ENCODE assay signal across 1 cellular context in genomic region chr1:235945775-235946565, GRCh38.
TF ChIP-seq lines count a peak whose summit lies in the region.

No MANE protein-coding gene starts in this region.

TF ChIP-seq in HepG2, 621 proteins besides CTCF, POLR2A, EP300 and RAD21 (continued from another document and continues in another):
- TF ChIP-seq IRF2 (CRISPR knock-in tag; IDR thresholded peaks at IDR 0.05) (no peak), SMYD3 (CRISPR knock-in tag; IDR thresholded peaks at IDR 0.05) (no peak), ZBTB37 (CRISPR knock-in tag; IDR thresholded peaks at IDR 0.05) (no peak), ZNF724P (CRISPR knock-in tag; IDR thresholded peaks at IDR 0.05; ENCODE audit: borderline replicate concordance) (no peak), NPAS2 (CRISPR knock-in tag; IDR thresholded peaks at IDR 0.05; ENCODE audit: borderline replicate concordance) (no peak), DNMT3B (CRISPR knock-in tag; conservative IDR thresholded peaks at IDR 0.05) (no peak), CC2D1A (CRISPR knock-in tag; IDR thresholded peaks at IDR 0.05) (no peak), ZNF451 (CRISPR knock-in tag; IDR thresholded peaks at IDR 0.05) (no peak), BRCA1 (CRISPR knock-in tag; IDR thresholded peaks at IDR 0.05) (no peak), MEF2D (CRISPR knock-in tag; IDR thresholded peaks at IDR 0.05) (no peak), ZSCAN9 (CRISPR knock-in tag; IDR thresholded peaks at IDR 0.05; ENCODE audit: borderline replicate concordance) (no peak), FOSL2 (CRISPR knock-in tag; IDR thresholded peaks at IDR 0.05) (peak; percentile 31; the same call in 1 of the 2 replicates), FOXO4 (CRISPR knock-in tag; conservative IDR thresholded peaks at IDR 0.05) (no peak), RBAK (CRISPR knock-in tag; IDR thresholded peaks at IDR 0.05) (no peak), GATAD2A (CRISPR knock-in tag; IDR thresholded peaks at IDR 0.05) (peak; percentile 62), NR2C2 (CRISPR knock-in tag; IDR thresholded peaks at IDR 0.05; ENCODE audit: borderline replicate concordance) (0 out of 2 replicates have a peak, but pooled peaks have one; percentile 14), IRF9 (CRISPR knock-in tag; IDR thresholded peaks at IDR 0.05; ENCODE audit: borderline replicate concordance) (no peak), TRIM22 (IDR thresholded peaks at IDR 0.05) (no peak), NR2F1 (CRISPR knock-in tag; IDR thresholded peaks at IDR 0.05) (0 out of 4 replicates have a peak, but pooled peaks of 1 of the 2 experiments have one; percentile 8), SATB2 (CRISPR knock-in tag; IDR thresholded peaks at IDR 0.05) (no peak), YY1 (IDR thresholded peaks at IDR 0.05; ENCODE audit: insufficient read depth, insufficient replicate concordance, low read depth, low read length) (peak; percentile 60), SKIL (CRISPR knock-in tag; IDR thresholded peaks at IDR 0.05; ENCODE audit: borderline replicate concordance) (no peak), ZNF891 (CRISPR knock-in tag; IDR thresholded peaks at IDR 0.05) (no peak), FOXC1 (CRISPR knock-in tag; IDR thresholded peaks at IDR 0.05; ENCODE audit: borderline replicate concordance) (no peak), ZFY (CRISPR knock-in tag; IDR thresholded peaks at IDR 0.05) (peak; percentile 49; the same call in 1 of the 2 replicates), KDM1A (CRISPR knock-in tag; IDR thresholded peaks at IDR 0.05) (no peak), SRF (IDR thresholded peaks at IDR 0.05; ENCODE audit: low read depth, low read length) (peak; percentile 63; the same call in 1 of the 2 replicates), NBN (conservative IDR thresholded peaks at IDR 0.05) (no peak), ZNF552 (CRISPR knock-in tag; IDR thresholded peaks at IDR 0.05; ENCODE audit: borderline replicate concordance) (no peak), KAT2B (IDR thresholded peaks at IDR 0.05; ENCODE audit: borderline replicate concordance, low read depth, low read length) (no peak), MED13 (CRISPR knock-in tag; IDR thresholded peaks at IDR 0.05) (no peak), EHMT2 (IDR thresholded peaks at IDR 0.05; ENCODE audit: borderline replicate concordance, low read depth, low read length) (no peak), MAF1 (CRISPR knock-in tag; IDR thresholded peaks at IDR 0.05; ENCODE audit: borderline replicate concordance) (no peak), KLF15 (CRISPR knock-in tag; IDR thresholded peaks at IDR 0.05; ENCODE audit: borderline replicate concordance) (no peak)
- TF ChIP-seq, protein P1, sequence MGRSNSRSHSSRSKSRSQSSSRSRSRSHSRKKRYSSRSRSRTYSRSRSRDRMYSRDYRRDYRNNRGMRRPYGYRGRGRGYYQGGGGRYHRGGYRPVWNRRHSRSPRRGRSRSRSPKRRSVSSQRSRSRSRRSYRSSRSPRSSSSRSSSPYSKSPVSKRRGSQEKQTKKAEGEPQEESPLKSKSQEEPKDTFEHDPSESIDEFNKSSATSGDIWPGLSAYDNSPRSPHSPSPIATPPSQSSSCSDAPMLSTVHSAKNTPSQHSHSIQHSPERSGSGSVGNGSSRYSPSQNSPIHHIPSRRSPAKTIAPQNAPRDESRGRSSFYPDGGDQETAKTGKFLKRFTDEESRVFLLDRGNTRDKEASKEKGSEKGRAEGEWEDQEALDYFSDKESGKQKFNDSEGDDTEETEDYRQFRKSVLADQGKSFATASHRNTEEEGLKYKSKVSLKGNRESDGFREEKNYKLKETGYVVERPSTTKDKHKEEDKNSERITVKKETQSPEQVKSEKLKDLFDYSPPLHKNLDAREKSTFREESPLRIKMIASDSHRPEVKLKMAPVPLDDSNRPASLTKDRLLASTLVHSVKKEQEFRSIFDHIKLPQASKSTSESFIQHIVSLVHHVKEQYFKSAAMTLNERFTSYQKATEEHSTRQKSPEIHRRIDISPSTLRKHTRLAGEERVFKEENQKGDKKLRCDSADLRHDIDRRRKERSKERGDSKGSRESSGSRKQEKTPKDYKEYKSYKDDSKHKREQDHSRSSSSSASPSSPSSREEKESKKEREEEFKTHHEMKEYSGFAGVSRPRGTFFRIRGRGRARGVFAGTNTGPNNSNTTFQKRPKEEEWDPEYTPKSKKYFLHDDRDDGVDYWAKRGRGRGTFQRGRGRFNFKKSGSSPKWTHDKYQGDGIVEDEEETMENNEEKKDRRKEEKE (IDR thresholded peaks at IDR 0.05) = no peak
- TF ChIP-seq, protein P2, sequence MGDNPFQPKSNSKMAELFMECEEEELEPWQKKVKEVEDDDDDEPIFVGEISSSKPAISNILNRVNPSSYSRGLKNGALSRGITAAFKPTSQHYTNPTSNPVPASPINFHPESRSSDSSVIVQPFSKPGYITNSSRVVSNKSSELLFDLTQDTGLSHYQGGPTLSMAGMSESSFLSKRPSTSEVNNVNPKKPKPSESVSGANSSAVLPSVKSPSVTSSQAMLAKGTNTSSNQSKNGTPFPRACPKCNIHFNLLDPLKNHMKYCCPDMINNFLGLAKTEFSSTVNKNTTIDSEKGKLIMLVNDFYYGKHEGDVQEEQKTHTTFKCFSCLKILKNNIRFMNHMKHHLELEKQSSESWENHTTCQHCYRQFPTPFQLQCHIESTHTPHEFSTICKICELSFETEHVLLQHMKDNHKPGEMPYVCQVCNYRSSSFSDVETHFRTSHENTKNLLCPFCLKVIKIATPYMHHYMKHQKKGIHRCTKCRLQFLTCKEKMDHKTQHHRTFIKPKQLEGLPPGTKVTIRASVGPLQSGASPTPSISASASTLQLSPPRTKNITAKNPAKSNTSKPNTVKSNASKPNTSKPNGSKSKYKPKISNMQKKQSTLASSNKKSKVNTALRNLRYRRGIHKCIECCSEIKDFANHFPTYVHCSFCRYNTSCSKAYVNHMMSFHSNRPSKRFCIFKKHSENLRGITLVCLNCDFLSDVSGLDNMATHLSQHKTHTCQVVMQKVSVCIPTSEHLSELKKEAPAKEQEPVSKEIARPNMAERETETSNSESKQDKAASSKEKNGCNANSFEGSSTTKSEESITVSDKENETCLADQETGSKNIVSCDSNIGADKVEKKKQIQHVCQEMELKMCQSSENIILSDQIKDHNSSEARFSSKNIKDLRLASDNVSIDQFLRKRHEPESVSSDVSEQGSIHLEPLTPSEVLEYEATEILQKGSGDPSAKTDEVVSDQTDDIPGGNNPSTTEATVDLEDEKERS (CRISPR knock-in tag; IDR thresholded peaks at IDR 0.05) = no peak
- TF ChIP-seq, protein P3, sequence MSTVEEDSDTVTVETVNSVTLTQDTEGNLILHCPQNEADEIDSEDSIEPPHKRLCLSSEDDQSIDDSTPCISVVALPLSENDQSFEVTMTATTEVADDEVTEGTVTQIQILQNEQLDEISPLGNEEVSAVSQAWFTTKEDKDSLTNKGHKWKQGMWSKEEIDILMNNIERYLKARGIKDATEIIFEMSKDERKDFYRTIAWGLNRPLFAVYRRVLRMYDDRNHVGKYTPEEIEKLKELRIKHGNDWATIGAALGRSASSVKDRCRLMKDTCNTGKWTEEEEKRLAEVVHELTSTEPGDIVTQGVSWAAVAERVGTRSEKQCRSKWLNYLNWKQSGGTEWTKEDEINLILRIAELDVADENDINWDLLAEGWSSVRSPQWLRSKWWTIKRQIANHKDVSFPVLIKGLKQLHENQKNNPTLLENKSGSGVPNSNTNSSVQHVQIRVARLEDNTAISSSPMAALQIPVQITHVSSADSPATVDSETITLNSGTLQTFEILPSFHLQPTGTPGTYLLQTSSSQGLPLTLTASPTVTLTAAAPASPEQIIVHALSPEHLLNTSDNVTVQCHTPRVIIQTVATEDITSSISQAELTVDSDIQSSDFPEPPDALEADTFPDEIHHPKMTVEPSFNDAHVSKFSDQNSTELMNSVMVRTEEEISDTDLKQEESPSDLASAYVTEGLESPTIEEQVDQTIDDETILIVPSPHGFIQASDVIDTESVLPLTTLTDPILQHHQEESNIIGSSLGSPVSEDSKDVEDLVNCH (CRISPR knock-in tag; IDR thresholded peaks at IDR 0.05) = no peak
- TF ChIP-seq, protein P4, sequence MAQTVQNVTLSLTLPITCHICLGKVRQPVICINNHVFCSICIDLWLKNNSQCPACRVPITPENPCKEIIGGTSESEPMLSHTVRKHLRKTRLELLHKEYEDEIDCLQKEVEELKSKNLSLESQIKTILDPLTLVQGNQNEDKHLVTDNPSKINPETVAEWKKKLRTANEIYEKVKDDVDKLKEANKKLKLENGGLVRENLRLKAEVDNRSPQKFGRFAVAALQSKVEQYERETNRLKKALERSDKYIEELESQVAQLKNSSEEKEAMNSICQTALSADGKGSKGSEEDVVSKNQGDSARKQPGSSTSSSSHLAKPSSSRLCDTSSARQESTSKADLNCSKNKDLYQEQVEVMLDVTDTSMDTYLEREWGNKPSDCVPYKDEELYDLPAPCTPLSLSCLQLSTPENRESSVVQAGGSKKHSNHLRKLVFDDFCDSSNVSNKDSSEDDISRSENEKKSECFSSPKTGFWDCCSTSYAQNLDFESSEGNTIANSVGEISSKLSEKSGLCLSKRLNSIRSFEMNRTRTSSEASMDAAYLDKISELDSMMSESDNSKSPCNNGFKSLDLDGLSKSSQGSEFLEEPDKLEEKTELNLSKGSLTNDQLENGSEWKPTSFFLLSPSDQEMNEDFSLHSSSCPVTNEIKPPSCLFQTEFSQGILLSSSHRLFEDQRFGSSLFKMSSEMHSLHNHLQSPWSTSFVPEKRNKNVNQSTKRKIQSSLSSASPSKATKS (CRISPR knock-in tag; IDR thresholded peaks at IDR 0.05) = no peak
- TF ChIP-seq, protein P5, sequence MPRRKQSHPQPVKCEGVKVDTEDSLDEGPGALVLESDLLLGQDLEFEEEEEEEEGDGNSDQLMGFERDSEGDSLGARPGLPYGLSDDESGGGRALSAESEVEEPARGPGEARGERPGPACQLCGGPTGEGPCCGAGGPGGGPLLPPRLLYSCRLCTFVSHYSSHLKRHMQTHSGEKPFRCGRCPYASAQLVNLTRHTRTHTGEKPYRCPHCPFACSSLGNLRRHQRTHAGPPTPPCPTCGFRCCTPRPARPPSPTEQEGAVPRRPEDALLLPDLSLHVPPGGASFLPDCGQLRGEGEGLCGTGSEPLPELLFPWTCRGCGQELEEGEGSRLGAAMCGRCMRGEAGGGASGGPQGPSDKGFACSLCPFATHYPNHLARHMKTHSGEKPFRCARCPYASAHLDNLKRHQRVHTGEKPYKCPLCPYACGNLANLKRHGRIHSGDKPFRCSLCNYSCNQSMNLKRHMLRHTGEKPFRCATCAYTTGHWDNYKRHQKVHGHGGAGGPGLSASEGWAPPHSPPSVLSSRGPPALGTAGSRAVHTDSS (CRISPR knock-in tag; conservative IDR thresholded peaks at IDR 0.05) = no peak
- TF ChIP-seq, protein P6, sequence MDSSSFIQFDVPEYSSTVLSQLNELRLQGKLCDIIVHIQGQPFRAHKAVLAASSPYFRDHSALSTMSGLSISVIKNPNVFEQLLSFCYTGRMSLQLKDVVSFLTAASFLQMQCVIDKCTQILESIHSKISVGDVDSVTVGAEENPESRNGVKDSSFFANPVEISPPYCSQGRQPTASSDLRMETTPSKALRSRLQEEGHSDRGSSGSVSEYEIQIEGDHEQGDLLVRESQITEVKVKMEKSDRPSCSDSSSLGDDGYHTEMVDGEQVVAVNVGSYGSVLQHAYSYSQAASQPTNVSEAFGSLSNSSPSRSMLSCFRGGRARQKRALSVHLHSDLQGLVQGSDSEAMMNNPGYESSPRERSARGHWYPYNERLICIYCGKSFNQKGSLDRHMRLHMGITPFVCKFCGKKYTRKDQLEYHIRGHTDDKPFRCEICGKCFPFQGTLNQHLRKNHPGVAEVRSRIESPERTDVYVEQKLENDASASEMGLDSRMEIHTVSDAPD (CRISPR knock-in tag; IDR thresholded peaks at IDR 0.05) = no peak
